Comparison of ENCODE assay signal across 8 cellular contexts in genomic region chr11:28110839-28111235, GRCh38. TPM values are rescaled to one million over a fixed set of nuclear protein-coding genes. Genes with fewer than 3 reads are reported as not detected.
A peak's percentile ranks its signal among the peaks of the same experiment; 100 is the strongest.
DNase-seq lines count a peak whose midpoint lies in the region; ATAC-seq and TF ChIP-seq lines count a peak whose summit lies in the region.

No MANE protein-coding gene starts in this region.

- TF ChIP-seq CTCF in tibial artery (IDR thresholded peaks at IDR 0.05) = no peak

- H3K36me3 Mint-ChIP-seq in activated CD8-positive, alpha-beta memory T cell treated with anti-CD3 and anti-CD28 coated beads, Interleukin-2, amount 10 ng/mL, durations not matched to agents 7 days and 5 days = peaks cover 26% of the 10 kb centered on the region
- peaks cover 13% of the 10 kb centered on the region for H3K36me3 Mint-ChIP-seq in activated naive CD8-positive, alpha-beta T cell treated with anti-CD3 and anti-CD28 coated beads, Interleukin-2, amount 10 ng/mL, durations not matched to agents 7 days and 5 days

- no peaks in the 10 kb centered on the region for H3K9me3 Mint-ChIP-seq in activated CD8-positive, alpha-beta memory T cell treated with anti-CD3 and anti-CD28 coated beads, Interleukin-2, amount 10 ng/mL, durations not matched to agents 7 days and 5 days (ENCODE audit: low read depth)
- H3K9me3 Mint-ChIP-seq in activated naive CD8-positive, alpha-beta T cell treated with anti-CD3 and anti-CD28 coated beads, Interleukin-2, amount 10 ng/mL, durations not matched to agents 7 days and 5 days = no peaks in the 10 kb centered on the region

- H3K36me3 ChIP-seq in tibial artery = peaks cover 0 to 16% (median 0%) of the 10 kb centered on the region in 3 donors

- peak overlapping the region; percentile 100 for H3K27ac Mint-ChIP-seq in activated CD8-positive, alpha-beta memory T cell treated with anti-CD3 and anti-CD28 coated beads, Interleukin-2, amount 10 ng/mL, durations not matched to agents 7 days and 5 days
- H3K27ac Mint-ChIP-seq in activated naive CD8-positive, alpha-beta T cell treated with anti-CD3 and anti-CD28 coated beads, Interleukin-2, amount 10 ng/mL, durations not matched to agents 7 days and 5 days = peak overlapping the region; percentile 91

- H3K4me3 Mint-ChIP-seq in activated CD8-positive, alpha-beta memory T cell treated with anti-CD3 and anti-CD28 coated beads, Interleukin-2, amount 10 ng/mL, durations not matched to agents 7 days and 5 days = peak overlapping the region; percentile 99
- H3K4me3 Mint-ChIP-seq in activated naive CD8-positive, alpha-beta T cell treated with anti-CD3 and anti-CD28 coated beads, Interleukin-2, amount 10 ng/mL, durations not matched to agents 7 days and 5 days = peak overlapping the region; percentile 100

- intact Hi-C loops in tibial artery (cut with DNase I; ENCODE audit: low total_unique reads) = no loop called here

- no peak for ATAC-seq in activated CD8-positive, alpha-beta memory T cell treated with anti-CD3 and anti-CD28 coated beads, Interleukin-2, amount 10 ng/mL, durations not matched to agents 7 days and 5 days
- no peak for ATAC-seq in activated naive CD8-positive, alpha-beta T cell treated with anti-CD3 and anti-CD28 coated beads, Interleukin-2, amount 10 ng/mL, durations not matched to agents 7 days and 5 days (ENCODE audit: low read depth)

- CTCF ChIA-PET in activated CD8-positive, alpha-beta memory T cell treated with anti-CD3 and anti-CD28 coated beads, Interleukin-2, amount 10 ng/mL, durations not matched to agents 7 days and 5 days (lab: Charles Lee) = no interaction called here

- DNase-seq in activated CD8-positive, alpha-beta memory T cell treated with anti-CD3 and anti-CD28 coated beads, Interleukin-2, amount 10 ng/mL, durations not matched to agents 7 days and 5 days = no peak
- DNase-seq in activated CD8-positive, alpha-beta memory T cell treated with anti-CD3 and anti-CD28 coated beads for 24 hours = no peak
- DNase-seq in activated naive CD8-positive, alpha-beta T cell treated with anti-CD3 and anti-CD28 coated beads, Interleukin-2, amount 10 ng/mL, durations not matched to agents 7 days and 5 days = no peak
- DNase-seq in kidney tubule cell (ENCODE audit: low spot score) (peak; percentile 25), tibial artery (no peak), ecto neural progenitor cell (ENCODE audit: low spot score) (no peak), MV-4-11 (lab: John Stamatoyannopoulos, UW) (no peak), NCI-H1694 treated with DMSO at 0.1 percent for 48 hours (lab: John Stamatoyannopoulos, UW) (no peak)

- H3K4me3 ChIP-seq in tibial artery = peak overlapping the region; percentile 66 to 75

- no peaks in the 10 kb centered on the region for H3K27me3 Mint-ChIP-seq in activated CD8-positive, alpha-beta memory T cell treated with anti-CD3 and anti-CD28 coated beads, Interleukin-2, amount 10 ng/mL, durations not matched to agents 7 days and 5 days
- H3K27me3 Mint-ChIP-seq in activated naive CD8-positive, alpha-beta T cell treated with anti-CD3 and anti-CD28 coated beads, Interleukin-2, amount 10 ng/mL, durations not matched to agents 7 days and 5 days = no peaks in the 10 kb centered on the region

- H3K27ac ChIP-seq in tibial artery = peak overlapping the region; percentile 89 to 93

- POLR2A ChIA-PET in activated naive CD8-positive, alpha-beta T cell treated with anti-CD3 and anti-CD28 coated beads, Interleukin-2, amount 10 ng/mL, durations not matched to agents 7 days and 5 days (lab: Charles Lee) = no interaction called here

- H3K4me1 Mint-ChIP-seq in activated CD8-positive, alpha-beta memory T cell treated with anti-CD3 and anti-CD28 coated beads, Interleukin-2, amount 10 ng/mL, durations not matched to agents 7 days and 5 days = peaks cover 40% of the 10 kb centered on the region
- peaks cover 35% of the 10 kb centered on the region for H3K4me1 Mint-ChIP-seq in activated naive CD8-positive, alpha-beta T cell treated with anti-CD3 and anti-CD28 coated beads, Interleukin-2, amount 10 ng/mL, durations not matched to agents 7 days and 5 days

- H3K9me3 ChIP-seq in tibial artery = no peaks in the 10 kb centered on the region

- H3K4me1 ChIP-seq in tibial artery = peaks cover 0 to 43% (median 16%) of the 10 kb centered on the region in 4 donors

- no peaks in the 10 kb centered on the region for H3K27me3 ChIP-seq in tibial artery

RNA-seq across cellular contexts. Expression of gene METTL15, which starts 2.6 kb away (rescaled TPM):
- total RNA-seq in activated CD8-positive, alpha-beta memory T cell treated with anti-CD3 and anti-CD28 coated beads, Interleukin-2, amount 10 ng/mL, durations not matched to agents 7 days and 5 days = 10 to 100 TPM; 13.6 to 18.0 TPM
- 10 to 100 TPM; 16.1 to 18.3 TPM for total RNA-seq in activated naive CD8-positive, alpha-beta T cell treated with anti-CD3 and anti-CD28 coated beads, Interleukin-2, amount 10 ng/mL, durations not matched to agents 7 days and 5 days

RNA-seq across cellular contexts. Expression of gene KIF18A, which starts 2.9 kb away (rescaled TPM):
- total RNA-seq in activated CD8-positive, alpha-beta memory T cell treated with anti-CD3 and anti-CD28 coated beads, Interleukin-2, amount 10 ng/mL, durations not matched to agents 7 days and 5 days = 10 to 100 TPM; 26.6 to 35.5 TPM
- 10 to 100 TPM; 21.4 to 21.6 TPM for total RNA-seq in activated naive CD8-positive, alpha-beta T cell treated with anti-CD3 and anti-CD28 coated beads, Interleukin-2, amount 10 ng/mL, durations not matched to agents 7 days and 5 days
